9 cellular contexts compared by ENCODE assay signal in the genomic region with DNA sequence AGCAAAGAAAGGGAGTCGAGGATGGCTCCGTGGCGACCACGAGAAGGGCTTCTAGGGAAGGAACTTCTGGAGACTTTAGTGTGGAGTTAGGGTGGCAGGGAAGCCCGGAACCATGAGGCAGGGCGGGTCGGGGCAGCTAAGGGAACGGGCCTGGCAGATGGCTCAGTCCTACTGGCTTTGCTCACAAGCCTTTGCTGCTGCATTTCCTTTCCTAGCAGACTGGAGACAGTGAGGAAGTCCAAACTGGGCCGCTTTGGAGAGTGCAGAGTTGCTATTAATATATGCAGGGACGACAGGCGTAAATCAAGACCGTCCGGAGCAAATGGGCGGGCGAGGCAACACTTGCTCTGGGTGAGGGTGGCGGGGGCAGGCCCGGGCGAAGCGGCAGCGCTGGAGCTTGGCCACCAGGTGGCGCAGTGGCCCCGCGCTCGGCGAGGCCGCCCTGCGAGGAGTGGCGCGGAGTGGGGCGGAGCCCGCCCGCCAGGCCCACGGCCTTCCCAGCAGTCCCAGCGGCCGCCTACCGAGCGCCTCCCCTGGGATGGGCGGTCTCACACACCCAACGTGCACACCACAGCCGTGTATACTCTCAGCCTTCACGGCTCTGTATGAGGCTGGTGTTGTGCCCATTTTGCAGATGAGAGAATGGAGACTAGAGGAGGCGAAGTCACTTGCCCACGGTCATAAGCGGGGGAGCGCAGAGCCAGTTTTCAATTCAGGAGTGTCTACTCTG. TPM values are rescaled to one million over a fixed set of nuclear protein-coding genes. Genes with fewer than 3 reads are reported as not detected.
DNase-seq lines count a peak whose midpoint lies in the region; ATAC-seq, FAIRE-seq and TF ChIP-seq lines count a peak whose summit lies in the region.
"Had no signal": no experiment of that assay in that cellular context is flagged by ENCODE, and none has a peak within 500 bp of the region (broad histone marks: within the 10 kb centered on the region; RNA-seq: fewer than 3 reads in every experiment).

No MANE protein-coding gene starts in this region.

- intact Hi-C loops in kidney (cut with DNase I): loop anchor here (10.0 kb wide), 1 partner anchor 139 kb away; no protein-coding TSS in a partner anchor

- peak overlapping the region; percentile 63 for H3K27ac ChIP-seq in caudate nucleus (ENCODE audit: low read depth, low read length)
- H3K27ac ChIP-seq in kidney (ENCODE audit: low read depth in 2 of 2, low read length in 2 of 2): peak overlapping the region; percentile 48 to 67

- peak overlapping the region; percentile 74 to 79 for H3K4me3 ChIP-seq in kidney (ENCODE audit: low read length in 2 of 2)

- DNase-seq in AG08396 (ENCODE audit: low spot score) (peak; percentile 97), NCI-H2196 (lab: John Stamatoyannopoulos, UW; ENCODE audit: unreplicated experiment) (peak; percentile 73), caudate nucleus (lab: John Stamatoyannopoulos, UW) (peak in 60 of 61 donors; percentile 48 to 95 (median 85)), kidney (peak; percentile 98)
- peak; percentile 81 to 90 (median 87) for DNase-seq in activated CD4-positive, CD25-positive, alpha-beta regulatory T cell (lab: John Stamatoyannopoulos, UW)
- DNase-seq in stimulated activated CD4-positive, alpha-beta T cell treated with anti-CD3 and anti-CD28 coated beads, Interleukin-15, amount 100 ng/mL, for 24 hours: peak; percentile 96

- H3K9ac ChIP-seq in kidney (ENCODE audit: low read length in 2 of 2): peak overlapping the region; percentile 74 to 84

- no peaks in the 10 kb centered on the region for H3K9me3 ChIP-seq in kidney (ENCODE audit: control insufficient read depth in 1 of 2, low read length in 2 of 2)

- peak; percentile 99 for TF ChIP-seq CTCF in kidney (IDR thresholded peaks at IDR 0.05; ENCODE audit: borderline replicate concordance, extremely low read depth, insufficient read depth)

- H3K36me3 ChIP-seq in kidney (ENCODE audit: control insufficient read depth in 1 of 2, insufficient read depth in 2 of 2, low read length in 2 of 2): no peaks in the 10 kb centered on the region

- no peak for FAIRE-seq in kidney (lab: Jason Lieb, UNC)

- peaks cover 4 to 18% of the 10 kb centered on the region in 2 donors for H3K4me1 ChIP-seq in kidney (ENCODE audit: control insufficient read depth in 1 of 2, insufficient read depth in 1 of 2, low read depth in 1 of 2, low read length in 2 of 2)

- ATAC-seq in GM18858 (IDR thresholded peaks at IDR 0.05; ENCODE audit: unreplicated experiment): peak; percentile 74
- peak; percentile 85 for ATAC-seq in HG03064 (IDR thresholded peaks at IDR 0.05; ENCODE audit: low read depth, unreplicated experiment)

RNA-seq across cellular contexts. Expression of gene LRTM2, which starts 24.4 kb away (rescaled TPM):
- total RNA-seq in kidney: not detected
- polyA plus RNA-seq in kidney (ENCODE audit: insufficient read depth, low read depth, low replicate concordance): not detected
- total RNA-seq: T-helper 2 cell treated with Interferon-gamma antibody and Interleukin-4, amounts not matched to agents 100 ng/mL and 5 ng/mL, for 36 hours had no signal

Comparison
In these comparisons a context has a peak if more than half of its experiments do, and no peak if none do; other contexts are left out.
1. Peak in every context shown above with its lines: DNase-seq, ATAC-seq, H3K4me3 ChIP-seq and H3K27ac ChIP-seq.